ENCODE assay signal across 11 cellular contexts in genomic region chr17:35194001-35194400, GRCh38. TPM values are rescaled to one million over a fixed set of nuclear protein-coding genes. Genes with fewer than 3 reads are reported as not detected.
"Had no signal": no experiment of that assay in that cellular context is flagged by ENCODE, and none has a peak within 500 bp of the region (broad histone marks: within the 10 kb centered on the region; RNA-seq: fewer than 3 reads in every experiment).

TSS of gene SLC35G3 (minus strand) at chr17:35194393. CDS start at chr17:35194307, 86 bp downstream.

RNA-seq across cellular contexts. Expression of gene SLC35G3, which starts in this region (rescaled TPM):
- total RNA-seq: adrenal gland, astrocyte, body of pancreas, breast epithelium, cardiac septum, M059J, PC-3, Peyer's patch, SJSA1, WTC11 had no signal
- polyA plus RNA-seq: adrenal gland, SK-N-SH had no signal
